11 cellular contexts compared by ENCODE assay signal in the genomic region with DNA sequence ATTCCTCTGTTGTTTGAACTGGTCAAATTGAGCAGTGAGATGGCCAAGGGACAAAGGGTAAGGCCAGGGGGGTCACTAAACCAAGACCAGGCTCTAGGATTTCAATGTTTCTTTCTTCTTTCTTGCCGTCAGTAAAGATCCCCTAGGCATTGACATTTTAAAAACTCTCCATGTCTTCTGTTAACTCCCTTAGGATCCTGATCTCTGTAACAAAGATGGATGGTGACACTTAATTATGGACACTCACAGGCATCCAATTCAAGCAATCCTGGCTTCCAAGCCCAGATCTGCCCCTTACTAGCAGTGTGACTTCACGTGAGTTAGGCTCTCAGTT.
DNase-seq lines count a peak whose midpoint lies in the region; ATAC-seq and TF ChIP-seq lines count a peak whose summit lies in the region.
"Had no signal": no experiment of that assay in that cellular context is flagged by ENCODE, and none has a peak within 500 bp of the region (broad histone marks: within the 10 kb centered on the region; RNA-seq: fewer than 3 reads in every experiment).

No MANE protein-coding gene starts in this region.

- no peaks in the 10 kb centered on the region for H3K9me2 ChIP-seq in GM23338 (ENCODE audit: insufficient read depth)

- peaks cover 36% of the 10 kb centered on the region for H3K4me1 Mint-ChIP-seq in GM23338

- in situ Hi-C loops in mammary epithelial cell (cut with MboI; ENCODE audit: low sequenced_read_pairs in 2 of 2): loop anchor here in 1 of 2 donors (10.0 kb wide), 1 partner anchor 411 kb away; the partner anchor contains the start of gene RBMS3

- H3K9ac ChIP-seq in mammary epithelial cell (ENCODE audit: insufficient read depth, low read length) (peak overlapping the region; percentile 14), smooth muscle cell (ENCODE audit: low read depth) (peak overlapping the region; percentile 50)

- H3F3A ChIP-seq in GM23338 (replicated peaks; ENCODE audit: low read depth) (no peaks in the 10 kb centered on the region), smooth muscle cell (ENCODE audit: low read depth) (peaks cover 21% of the 10 kb centered on the region)

- H3K79me2 ChIP-seq in GM23338 (replicated peaks; ENCODE audit: insufficient read depth) (no peaks in the 10 kb centered on the region), mammary epithelial cell (ENCODE audit: insufficient read depth, low read length) (no peaks in the 10 kb centered on the region), smooth muscle cell (ENCODE audit: low read depth) (peaks cover 29% of the 10 kb centered on the region)

- no peak for ATAC-seq in GM23338
- peak; percentile 65 for ATAC-seq in left lobe of liver
- no peak for ATAC-seq in HG03175 (IDR thresholded peaks at IDR 0.05; ENCODE audit: unreplicated experiment)

- H3K4me2 ChIP-seq in GM23338 (no peak overlapping the region), mammary epithelial cell (ENCODE audit: insufficient read depth, low read depth, low read length) (peak overlapping the region; percentile 28), smooth muscle cell (peak overlapping the region; percentile 81)

- CTCF ChIA-PET in mammary epithelial cell (lab: Charles Lee; ENCODE audit: low non-redundant PET): no interaction called here

- H3K4me3 ChIP-seq in GM23338: no peak overlapping the region
- H3K4me3 ChIP-seq in mammary epithelial cell (replicated peaks in 1 of 3; ENCODE audit: insufficient read depth in 1 of 3, low read depth in 2 of 3, low read length in 3 of 3): no peak overlapping the region
- H3K4me3 ChIP-seq in smooth muscle cell: no peak overlapping the region
- no peak overlapping the region for H3K4me3 ChIP-seq in H7 (ENCODE audit: insufficient read depth, low read depth, low read length)

- intact Hi-C loops in mammary epithelial cell (cut with micrococcal nuclease): loop anchor here (10.0 kb wide), 1 partner anchor 781 kb away; no protein-coding TSS in a partner anchor

- peaks cover 10% of the 10 kb centered on the region for H3K36me3 Mint-ChIP-seq in GM23338 (ENCODE audit: low read depth)

- BruUV-seq in mammary epithelial cell (replicated peaks; lab: Mats Ljungman, UMichigan): TSS peak; percentile 33

- H4K20me1 ChIP-seq in GM23338 (replicated peaks; ENCODE audit: insufficient read depth) (no peaks in the 10 kb centered on the region), mammary epithelial cell (ENCODE audit: insufficient read depth, low read length) (no peaks in the 10 kb centered on the region), smooth muscle cell (ENCODE audit: low read depth) (no peaks in the 10 kb centered on the region)

- TF ChIP-seq CTCF in GM23338 (conservative IDR thresholded peaks at IDR 0.05; ENCODE audit: low read depth in 2 of 2) (no peak), mammary epithelial cell (conservative IDR thresholded peaks at IDR 0.05 in 1 of 2, IDR thresholded peaks at IDR 0.05 in 1 of 2; ENCODE audit: extremely low read depth in 1 of 2, insufficient read depth in 1 of 2, low read depth in 1 of 2, low read length in 2 of 2) (no peak), smooth muscle cell (IDR thresholded peaks at IDR 0.05; ENCODE audit: borderline replicate concordance, insufficient read depth, poor library complexity, severe bottlenecking) (no peak)

- H3K27ac Mint-ChIP-seq in GM23338: peak overlapping the region; percentile 85; the same call in 1 of the 2 replicates
- H3K27ac Mint-ChIP-seq: T-helper 1 cell treated with Interleukin-12 subunit alpha and Interleukin-12 subunit beta and Interleukin-4 antibody, amounts not matched to agents 30 μg/mL and 1 μg/mL, for 36 hours had no signal

- 48% methylated on average over 2 of the region's 2 CpGs for WGBS in mammary epithelial cell (ENCODE audit: low coverage, missing lambda C conversion rate)
- 46% methylated on average over 2 of the region's 2 CpGs for WGBS in smooth muscle cell (ENCODE audit: low lambda C conversion rate)

- H3K4me1 ChIP-seq in GM23338 (ENCODE audit: insufficient read depth) (peaks cover 24% of the 10 kb centered on the region), mammary epithelial cell (ENCODE audit: insufficient read depth, low read length) (peaks cover 34% of the 10 kb centered on the region), smooth muscle cell (ENCODE audit: low read depth) (peaks cover 49% of the 10 kb centered on the region)

- DNase-seq in GM23338 (ENCODE audit: low spot score): no peak
- no peak for DNase-seq in mammary epithelial cell
- DNase-seq in left lobe of liver (ENCODE audit: low spot score): no peak
- DNase-seq in smooth muscle cell (lab: John Stamatoyannopoulos, UW; ENCODE audit: unreplicated experiment): no peak
- DNase-seq in effector CD4-positive, alpha-beta T cell: no peak
- no peak for DNase-seq in H7
- no peak for DNase-seq in islet precursor cell
- DNase-seq: NCI-H774 had no signal

- no peak overlapping the region for H2AFZ ChIP-seq in GM23338
- H2AFZ ChIP-seq in mammary epithelial cell (ENCODE audit: low read depth, low read length): peak overlapping the region; percentile 49
- no peak overlapping the region for H2AFZ ChIP-seq in smooth muscle cell (ENCODE audit: low read depth)

- H3K36me3 ChIP-seq in GM23338 (ENCODE audit: insufficient read depth) (no peaks in the 10 kb centered on the region), mammary epithelial cell (ENCODE audit: insufficient read depth, low read length) (no peaks in the 10 kb centered on the region), smooth muscle cell (ENCODE audit: low read depth) (peaks cover 8% of the 10 kb centered on the region), H7 (replicated peaks; ENCODE audit: control insufficient read depth, insufficient read depth, low read length) (no peaks in the 10 kb centered on the region)

- dilution Hi-C loops in mammary epithelial cell (cut with HindIII; ENCODE audit: low sequenced_read_pairs): no loop called here

- H3K27me3 ChIP-seq in GM23338 (ENCODE audit: insufficient read depth) (no peaks in the 10 kb centered on the region), mammary epithelial cell (ENCODE audit: insufficient read depth, low read length) (no peaks in the 10 kb centered on the region), smooth muscle cell (ENCODE audit: low read depth) (no peaks in the 10 kb centered on the region), H7 (ENCODE audit: control insufficient read depth, insufficient read depth, low read length) (no peaks in the 10 kb centered on the region)

- peaks cover 9% of the 10 kb centered on the region for H3K9me3 Mint-ChIP-seq in GM23338

- peaks cover 2% of the 10 kb centered on the region for H3K27me3 Mint-ChIP-seq in GM23338 (ENCODE audit: insufficient read depth, low read depth, poor library complexity)

- peak overlapping the region; percentile 46; the same call in 1 of the 2 replicates for H3K27ac ChIP-seq in GM23338 (ENCODE audit: low read depth)
- peak overlapping the region; percentile 95 for H3K27ac ChIP-seq in mammary epithelial cell (ENCODE audit: insufficient read depth, low read depth, low read length)
- H3K27ac ChIP-seq in smooth muscle cell (ENCODE audit: low read depth): peak overlapping the region; percentile 96
- H3K27ac ChIP-seq: C4-2B had no signal

- H3K4me3 Mint-ChIP-seq in GM23338: no peak overlapping the region
- H3K4me3 Mint-ChIP-seq: T-helper 1 cell treated with Interleukin-12 subunit alpha and Interleukin-12 subunit beta and Interleukin-4 antibody, amounts not matched to agents 30 μg/mL and 1 μg/mL, for 36 hours had no signal

- no peaks in the 10 kb centered on the region for H3K9me3 ChIP-seq in mammary epithelial cell (replicated peaks; ENCODE audit: insufficient read depth, low read length)
- H3K9me3 ChIP-seq in smooth muscle cell (replicated peaks; ENCODE audit: low read depth): no peaks in the 10 kb centered on the region

TF ChIP-seq in GM23338, 12 proteins besides CTCF, POLR2A, EP300 and RAD21:
- no peak for TF ChIP-seq STAT1 (IDR thresholded peaks at IDR 0.05; ENCODE audit: unreplicated experiment)
- TF ChIP-seq ZNF114 (CRISPR knock-in tag; IDR thresholded peaks at IDR 0.05): no peak
- TF ChIP-seq REST (IDR thresholded peaks at IDR 0.05; ENCODE audit: unreplicated experiment): no peak
- TF ChIP-seq NANOG (IDR thresholded peaks at IDR 0.05; ENCODE audit: borderline replicate concordance): no peak
- TF ChIP-seq ZNF331 (CRISPR knock-in tag; IDR thresholded peaks at IDR 0.05; ENCODE audit: low read depth): no peak

Comparison
In these comparisons a context has a peak if more than half of its experiments do, and no peak if none do; other contexts are left out.
1. H3K27ac ChIP-seq: peak in every context shown above with its lines; median percentile 96 in smooth muscle cell; 95 in mammary epithelial cell; 46 in GM23338.